12 cellular contexts compared by ENCODE assay signal in genomic region chr1:8947127-8947691, GRCh38. TPM values are rescaled to one million over a fixed set of nuclear protein-coding genes. Genes with fewer than 3 reads are reported as not detected.
DNase-seq lines count a peak whose midpoint lies in the region; ATAC-seq and TF ChIP-seq lines count a peak whose summit lies in the region.
"Had no signal": no experiment of that assay in that cellular context is flagged by ENCODE, and none has a peak within 500 bp of the region (broad histone marks: within the 10 kb centered on the region; RNA-seq: fewer than 3 reads in every experiment).

No MANE protein-coding gene starts in this region.

- ATAC-seq in HG02798 (IDR thresholded peaks at IDR 0.05; ENCODE audit: poor library complexity, unreplicated experiment) (no peak), omental fat pad (ENCODE audit: low FRiP score) (no peak), GM19035 (IDR thresholded peaks at IDR 0.05; ENCODE audit: unreplicated experiment) (no peak)

- no peaks in the 10 kb centered on the region for H3K9me3 ChIP-seq in CD8-positive, alpha-beta memory T cell (ENCODE audit: low read length)

- H3K27me3 Mint-ChIP-seq in CD8-positive, alpha-beta memory T cell: peaks cover 0 to 2% of the 10 kb centered on the region in 2 donors
- no peaks in the 10 kb centered on the region for H3K27me3 Mint-ChIP-seq in activated naive CD4-positive, alpha-beta T cell treated with anti-CD3 and anti-CD28 coated beads, Interleukin-2, amount 10 ng/mL, durations not matched to agents 7 days and 5 days

- no peak for DNase-seq in CD8-positive, alpha-beta memory T cell
- DNase-seq in GF-D8 (lab: John Stamatoyannopoulos, UW) (peak; percentile 45), medulla oblongata (ENCODE audit: extremely low spot score) (peak; percentile 74), H4 (ENCODE audit: low spot score) (no peak), omental fat pad (ENCODE audit: low spot score) (no peak)
- DNase-seq in activated naive CD4-positive, alpha-beta T cell treated with anti-CD3 and anti-CD28 coated beads, Interleukin-2, amount 10 ng/mL, durations not matched to agents 7 days and 5 days: peak; percentile 49
- DNase-seq: NCI-H82 had no signal

- H3K36me3 ChIP-seq in CD8-positive, alpha-beta memory T cell (ENCODE audit: insufficient read depth, low read length): no peaks in the 10 kb centered on the region

- peak overlapping the region; percentile 5 for H3K4me3 ChIP-seq in CD8-positive, alpha-beta memory T cell (ENCODE audit: low read length)
- H3K4me3 ChIP-seq: SK-N-MC had no signal

- H3K27ac ChIP-seq in CD8-positive, alpha-beta memory T cell (ENCODE audit: low read depth, low read length): no peak overlapping the region
- H3K27ac ChIP-seq: SK-N-MC had no signal

- H3K4me3 Mint-ChIP-seq in CD8-positive, alpha-beta memory T cell: peak overlapping the region in 6 of 7 donors; percentile 25 to 50 (median 36)
- peak overlapping the region; percentile 47 for H3K4me3 Mint-ChIP-seq in activated naive CD4-positive, alpha-beta T cell treated with anti-CD3 and anti-CD28 coated beads, Interleukin-2, amount 10 ng/mL, durations not matched to agents 7 days and 5 days

- no peak for TF ChIP-seq CTCF in omental fat pad (IDR thresholded peaks at IDR 0.05)

- POLR2A ChIA-PET in CD8-positive, alpha-beta memory T cell (lab: Charles Lee): interaction anchor here (1.2 kb wide), 1 partner anchor 16 kb away, joined by 3 read pairs; no protein-coding TSS in a partner anchor

- no peaks in the 10 kb centered on the region for H3K9me3 Mint-ChIP-seq in CD8-positive, alpha-beta memory T cell
- peaks cover 1% of the 10 kb centered on the region for H3K9me3 Mint-ChIP-seq in activated naive CD4-positive, alpha-beta T cell treated with anti-CD3 and anti-CD28 coated beads, Interleukin-2, amount 10 ng/mL, durations not matched to agents 7 days and 5 days

- peaks cover 0 to 2% (median 0%) of the 10 kb centered on the region in 3 donors for H3K36me3 Mint-ChIP-seq in CD8-positive, alpha-beta memory T cell
- peaks cover 43% of the 10 kb centered on the region for H3K36me3 Mint-ChIP-seq in activated naive CD4-positive, alpha-beta T cell treated with anti-CD3 and anti-CD28 coated beads, Interleukin-2, amount 10 ng/mL, durations not matched to agents 7 days and 5 days

- H3K27me3 ChIP-seq in CD8-positive, alpha-beta memory T cell (ENCODE audit: insufficient read depth, low read length, poor library complexity, severe bottlenecking): no peaks in the 10 kb centered on the region

- H3K27ac Mint-ChIP-seq in CD8-positive, alpha-beta memory T cell: peak overlapping the region in 7 of 8 donors; percentile 19 to 95 (median 81)
- peak overlapping the region; percentile 99 for H3K27ac Mint-ChIP-seq in activated naive CD4-positive, alpha-beta T cell treated with anti-CD3 and anti-CD28 coated beads, Interleukin-2, amount 10 ng/mL, durations not matched to agents 7 days and 5 days

- peaks cover 35 to 66% (median 48%) of the 10 kb centered on the region in 3 donors for H3K4me1 Mint-ChIP-seq in CD8-positive, alpha-beta memory T cell
- peaks cover 94% of the 10 kb centered on the region for H3K4me1 Mint-ChIP-seq in activated naive CD4-positive, alpha-beta T cell treated with anti-CD3 and anti-CD28 coated beads, Interleukin-2, amount 10 ng/mL, durations not matched to agents 7 days and 5 days

- H3K4me1 ChIP-seq in CD8-positive, alpha-beta memory T cell (ENCODE audit: insufficient read depth, low read length): peaks cover 58% of the 10 kb centered on the region

- CTCF ChIA-PET in CD8-positive, alpha-beta memory T cell (lab: Charles Lee): interaction anchor here (0.9 to 1.3 kb wide), 2 partner anchors 13 to 29 kb away, joined by 3 read pairs; no protein-coding TSS in a partner anchor
- CTCF ChIA-PET in activated naive CD4-positive, alpha-beta T cell treated with anti-CD3 and anti-CD28 coated beads, Interleukin-2, amount 10 ng/mL, durations not matched to agents 7 days and 5 days (lab: Charles Lee): interaction anchor here (0.6 to 5.3 kb wide), 6 partner anchors 9 to 72 kb away, joined by 3 to 26 read pairs (median 6); no protein-coding TSS in a partner anchor

RNA-seq across cellular contexts. Expression of gene CA6, which starts 1.5 kb away (rescaled TPM):
- total RNA-seq in CD8-positive, alpha-beta memory T cell: 1 to 10 TPM; 1.2 to 1.4 TPM
- polyA plus RNA-seq in CD8-positive, alpha-beta memory T cell: 3.7 TPM
- total RNA-seq in H4 (2014; rRNA removed; shearing (Covaris generic)): not detected in 2 replicates
- not detected for total RNA-seq in omental fat pad
- total RNA-seq: cerebellum had no signal
- polyA plus RNA-seq: keratinocyte had no signal

Comparison
In these comparisons a context has a peak if more than half of its experiments do, and no peak if none do; other contexts are left out.
1. DNase-seq: peak in GF-D8 (single experiment), activated naive CD4-positive, alpha-beta T cell treated with anti-CD3 and anti-CD28 coated beads, Interleukin-2, amount 10 ng/mL, durations not matched to agents 7 days and 5 days (single experiment) and medulla oblongata (single experiment); none in CD8-positive, alpha-beta memory T cell (0 of 5), H4 (single experiment) and omental fat pad (single experiment).